ENCODE assay signal across 11 cellular contexts in genomic region chr7:17946591-17946990, GRCh38. TPM values are rescaled to one million over a fixed set of nuclear protein-coding genes. Genes with fewer than 3 reads are reported as not detected.
DNase-seq lines count a peak whose midpoint lies in the region; ATAC-seq and TF ChIP-seq lines count a peak whose summit lies in the region.
"Had no signal": no experiment of that assay in that cellular context is flagged by ENCODE, and none has a peak within 500 bp of the region (broad histone marks: within the 10 kb centered on the region; RNA-seq: fewer than 3 reads in every experiment).

No MANE protein-coding gene starts in this region.

- ATAC-seq in GM19455 (IDR thresholded peaks at IDR 0.05; ENCODE audit: unreplicated experiment), result peak; percentile 74
- peak; percentile 72 for ATAC-seq in HG03159 (IDR thresholded peaks at IDR 0.05; ENCODE audit: unreplicated experiment)

- peaks cover 2% of the 10 kb centered on the region for H3K27me3 Mint-ChIP-seq in activated naive CD8-positive, alpha-beta T cell
- H3K27me3 Mint-ChIP-seq in chondrocyte (ENCODE audit: low read depth) (no peaks in the 10 kb centered on the region), mesothelial cell of epicardium (ENCODE audit: low read depth) (peaks cover 4% of the 10 kb centered on the region), nephron progenitor cell (ENCODE audit: low read depth, poor library complexity) (peaks cover 10% of the 10 kb centered on the region)

- H3K4me3 Mint-ChIP-seq in activated naive CD8-positive, alpha-beta T cell, result peak overlapping the region; percentile 47
- H3K4me3 Mint-ChIP-seq in chondrocyte (ENCODE audit: unreplicated experiment), result no peak overlapping the region
- H3K4me3 Mint-ChIP-seq in mesothelial cell of epicardium, result no peak overlapping the region
- no peak overlapping the region for H3K4me3 Mint-ChIP-seq in nephron progenitor cell

- H3K4me3 ChIP-seq in DOHH2 (ENCODE audit: low read length), result peak overlapping the region; percentile 45
- H3K4me3 ChIP-seq: vagina had no signal

- H3F3A ChIP-seq in DOHH2 (ENCODE audit: control insufficient read depth, insufficient read depth), result no peaks in the 10 kb centered on the region; the same call in 1 of the 2 replicates

- H3K4me1 Mint-ChIP-seq in activated naive CD8-positive, alpha-beta T cell (ENCODE audit: low read depth), result peaks cover 12% of the 10 kb centered on the region
- H3K4me1 Mint-ChIP-seq in chondrocyte (ENCODE audit: low read depth), result peaks cover 6% of the 10 kb centered on the region
- peaks cover 12% of the 10 kb centered on the region for H3K4me1 Mint-ChIP-seq in mesothelial cell of epicardium
- H3K4me1 Mint-ChIP-seq in nephron progenitor cell, result peaks cover 7% of the 10 kb centered on the region

- H3K36me3 ChIP-seq in DOHH2 (ENCODE audit: control insufficient read depth, low read length), result no peaks in the 10 kb centered on the region
- H3K36me3 ChIP-seq: vagina had no signal

- TF ChIP-seq CTCF in DOHH2 (IDR thresholded peaks at IDR 0.05; ENCODE audit: low read depth, low read length, poor library complexity, severe bottlenecking) (no peak), chondrocyte (IDR thresholded peaks at IDR 0.05) (no peak), mesothelial cell of epicardium (IDR thresholded peaks at IDR 0.05; ENCODE audit: unreplicated experiment) (no peak), nephron progenitor cell (IDR thresholded peaks at IDR 0.05) (no peak)

- H3K27ac Mint-ChIP-seq in activated naive CD8-positive, alpha-beta T cell, result no peak overlapping the region
- H3K27ac Mint-ChIP-seq in chondrocyte (ENCODE audit: unreplicated experiment), result no peak overlapping the region
- no peak overlapping the region for H3K27ac Mint-ChIP-seq in mesothelial cell of epicardium
- no peak overlapping the region for H3K27ac Mint-ChIP-seq in nephron progenitor cell

- DNase-seq in chondrocyte (ENCODE audit: low spot score) (no peak), mesothelial cell of epicardium (ENCODE audit: low spot score in 2 of 2, unreplicated experiment in 2 of 2) (no peak), nephron progenitor cell (no peak)
- no peak for DNase-seq in activated CD4-positive, alpha-beta T cell treated with anti-CD3 and anti-CD28 coated beads for 1 hour
- DNase-seq: aorta, DMS 273 treated with DMSO at 0.1 percent for 48 hours had no signal

- no peaks in the 10 kb centered on the region for H3K9me2 ChIP-seq in DOHH2 (replicated peaks; ENCODE audit: control insufficient read depth, low read length)

- no peaks in the 10 kb centered on the region for H4K20me1 ChIP-seq in DOHH2 (ENCODE audit: control insufficient read depth, insufficient read depth, low read depth, low read length)

- H3K79me2 ChIP-seq in DOHH2 (ENCODE audit: control insufficient read depth, low read length), result peaks cover 4% of the 10 kb centered on the region

- no peaks in the 10 kb centered on the region for H3K27me3 ChIP-seq in DOHH2 (ENCODE audit: control insufficient read depth, low read length)
- H3K27me3 ChIP-seq: vagina had no signal

- no peaks in the 10 kb centered on the region for H3K9me3 ChIP-seq in DOHH2 (ENCODE audit: control insufficient read depth, insufficient read depth, low read length)
- H3K9me3 ChIP-seq: vagina had no signal

- peaks cover 29% of the 10 kb centered on the region for H3K4me1 ChIP-seq in DOHH2 (ENCODE audit: control insufficient read depth, low read length)

- peak overlapping the region; percentile 62 for H3K4me2 ChIP-seq in DOHH2 (ENCODE audit: low read length)

- peaks cover 2% of the 10 kb centered on the region for H3K36me3 Mint-ChIP-seq in activated naive CD8-positive, alpha-beta T cell
- no peaks in the 10 kb centered on the region for H3K36me3 Mint-ChIP-seq in chondrocyte (ENCODE audit: low read depth)
- H3K36me3 Mint-ChIP-seq in mesothelial cell of epicardium, result no peaks in the 10 kb centered on the region
- H3K36me3 Mint-ChIP-seq in nephron progenitor cell (ENCODE audit: low read depth), result no peaks in the 10 kb centered on the region

- no peak overlapping the region for H3K27ac ChIP-seq in DOHH2 (ENCODE audit: low read depth, low read length)
- H3K27ac ChIP-seq: vagina had no signal

- no peaks in the 10 kb centered on the region for H3K9me3 Mint-ChIP-seq in activated naive CD8-positive, alpha-beta T cell (ENCODE audit: low read depth)
- H3K9me3 Mint-ChIP-seq in chondrocyte (ENCODE audit: low read depth) (no peaks in the 10 kb centered on the region), mesothelial cell of epicardium (no peaks in the 10 kb centered on the region), nephron progenitor cell (no peaks in the 10 kb centered on the region)

RNA-seq across cellular contexts. Expression of gene SNX13, which starts 6.3 kb away (rescaled TPM):
- total RNA-seq in chondrocyte (35.5 to 40.1 TPM (median 36.0 TPM) in 3 replicates), mesothelial cell of epicardium (53.9 to 57.9 TPM (median 57.1 TPM) in 3 replicates)
